In genomic region chr11:106246495-106246894, GRCh38 we compare ENCODE assay signal across 11 cellular contexts.
"Had no signal": no experiment of that assay in that cellular context is flagged by ENCODE, and none has a peak within 500 bp of the region (broad histone marks: within the 10 kb centered on the region; RNA-seq: fewer than 3 reads in every experiment).

No MANE protein-coding gene starts in this region.

- H2AFZ ChIP-seq: GM23248, GM23338 had no signal

- H3K9me3 ChIP-seq: HAP-1 had no signal

- H3K9ac ChIP-seq: GM23248 had no signal

- H3K27ac Mint-ChIP-seq: GM23338, H9, HFFc6 had no signal

- FAIRE-seq: H1, H54 had no signal

- H3K4me1 ChIP-seq: HAP-1 had no signal

- H3K36me3 ChIP-seq: HAP-1 had no signal

- ATAC-seq: GM23338, HCT116 had no signal

- H3K4me3 ChIP-seq: GM23248, GM23338, HAP-1 had no signal

- H3K27ac ChIP-seq: GM23248 had no signal

- H3K4me2 ChIP-seq: GM23338 had no signal

- H3K4me3 Mint-ChIP-seq: GM23338, H9, HFFc6 had no signal

- DNase-seq: GM23248, GOT3, H7, H9, HCEC 1CT, HFFc6 had no signal
